Comparison of ENCODE assay signal across 24 cellular contexts in the genomic region with DNA sequence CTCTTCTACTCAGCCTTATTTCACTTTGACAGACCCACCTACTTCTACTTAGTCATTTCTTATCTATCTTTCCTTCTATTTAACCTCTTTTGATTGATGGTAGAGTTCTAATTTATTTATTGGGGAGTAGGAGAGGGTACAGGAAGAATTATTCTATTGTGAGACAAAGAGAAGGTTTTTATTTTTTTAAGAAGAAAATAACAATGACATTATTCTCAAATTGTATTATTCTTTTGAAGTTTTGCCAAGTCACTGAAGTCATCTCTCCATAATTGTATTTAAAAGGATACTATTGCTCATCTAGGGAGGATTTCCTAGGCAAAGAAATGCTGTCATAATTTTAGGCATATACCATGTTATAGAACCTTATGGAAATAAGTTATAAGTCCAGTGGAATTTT. TPM values are rescaled to one million over a fixed set of nuclear protein-coding genes. Genes with fewer than 3 reads are reported as not detected.
"Had no signal": no experiment of that assay in that cellular context is flagged by ENCODE, and none has a peak within 500 bp of the region (broad histone marks: within the 10 kb centered on the region; RNA-seq: fewer than 3 reads in every experiment).

No MANE protein-coding gene starts in this region.

- H3K27ac ChIP-seq: HL-60, KMS-11, RWPE1, SJCRH30 had no signal

- H3K9ac ChIP-seq: KMS-11 had no signal

- H3K4me2 ChIP-seq: KMS-11 had no signal

- H3K4me3 ChIP-seq: K562, SJCRH30 had no signal

- H3K27me3 ChIP-seq: SJCRH30 had no signal

- ATAC-seq: K562, Panc1 had no signal

- DNase-seq: Kasumi-1, MM.1S, NCI-H1092 treated with DMSO at 0.1 percent for 48 hours, NCI-H1436 treated with DMSO at 0.1 percent for 48 hours, NCI-H1694, NCI-H187 treated with DMSO at 0.1 percent for 48 hours, NCI-H2029 treated with DMSO at 0.1 percent for 48 hours, NCI-H2171 treated with DMSO at 0.1 percent for 48 hours, NCI-H2227 treated with DMSO at 0.1 percent for 48 hours, NCI-H446, NCI-H510A, NCI-H524 treated with DMSO at 0.1 percent for 48 hours, NCI-H69, NCI-H774, SHP77, SJCRH30, SW 1271 had no signal

- H3K9me3 ChIP-seq: SJCRH30 had no signal

- H3K4me1 ChIP-seq: SJCRH30 had no signal

- FAIRE-seq: HTR-8/SVneo, K562 had no signal

RNA-seq across cellular contexts. Expression of a gene that starts 52.7 kb away (rescaled TPM):
- polyA plus RNA-seq: IgD-negative memory B cell had no signal
